In genomic region chr10:93417264-93417663, GRCh38 we compare ENCODE assay signal across 17 cellular contexts.
DNase-seq lines count a peak whose midpoint lies in the region; ATAC-seq and TF ChIP-seq lines count a peak whose summit lies in the region.
"Had no signal": no experiment of that assay in that cellular context is flagged by ENCODE, and none has a peak within 500 bp of the region (broad histone marks: within the 10 kb centered on the region; RNA-seq: fewer than 3 reads in every experiment).

No MANE protein-coding gene starts in this region.

- H3K27me3 Mint-ChIP-seq in osteocyte (ENCODE audit: unreplicated experiment) (no peaks in the 10 kb centered on the region), type B pancreatic cell (no peaks in the 10 kb centered on the region)
- H3K27me3 Mint-ChIP-seq: activated naive CD8-positive, alpha-beta T cell treated with anti-CD3 and anti-CD28 coated beads for 36 hours had no signal

- no TSS peak for BruUV-seq in HCT116 (replicated peaks; lab: Mats Ljungman, UMichigan)

- no peak overlapping the region for H2AFZ ChIP-seq in HCT116 (ENCODE audit: low read depth, low read length, poor library complexity, severe bottlenecking)
- H2AFZ ChIP-seq: hepatocyte had no signal

- CTCF ChIA-PET in HCT116 (lab: Charles Lee): no interaction called here

- peak overlapping the region; percentile 32; the same call in 1 of the 2 replicates for H3K27ac ChIP-seq in HCT116 (ENCODE audit: low read depth, low read length)
- H3K27ac ChIP-seq: BLaER1 treated with 17β-estradiol and CSF1 and Interleukin-3, amounts not matched to agents 10 nM and 100 nM; epithelial cell of prostate; hepatocyte had no signal

- ATAC-seq in HCT116 (no peak), GM19467 (IDR thresholded peaks at IDR 0.05; ENCODE audit: unreplicated experiment) (no peak)

- no peak overlapping the region for H3K4me3 ChIP-seq in HCT116 (replicated peaks in 1 of 2; ENCODE audit: low read depth in 1 of 2, low read length in 2 of 2)
- H3K4me3 ChIP-seq: BLaER1 treated with 17β-estradiol and CSF1 and Interleukin-3, amounts not matched to agents 10 nM and 100 nM; hepatocyte; lung had no signal

- no peaks in the 10 kb centered on the region for H4K20me1 ChIP-seq in HCT116 (ENCODE audit: insufficient read depth)
- H4K20me1 ChIP-seq: BLaER1 treated with 17β-estradiol and CSF1 and Interleukin-3, amounts not matched to agents 10 nM and 100 nM had no signal

- DNase-seq in HCT116 (ENCODE audit: low read depth, low spot score): no peak
- DNase-seq in NCI-H2171 treated with DMSO at 0.1 percent for 48 hours (lab: John Stamatoyannopoulos, UW): peak; percentile 80
- DNase-seq in cardiac septum (ENCODE audit: low spot score): peak; percentile 88
- no peak for DNase-seq in osteocyte (ENCODE audit: extremely low spot score, unreplicated experiment)
- no peak for DNase-seq in COLO829 (ENCODE audit: low spot score)
- no peak for DNase-seq in type B pancreatic cell (ENCODE audit: extremely low spot score, unreplicated experiment)
- no peak for DNase-seq in OCI-M1 (lab: John Stamatoyannopoulos, UW)
- DNase-seq: activated naive CD8-positive, alpha-beta T cell treated with anti-CD3 and anti-CD28 coated beads for 36 hours; KG1; NCI-H187; stimulated activated naive CD4-positive, alpha-beta T cell treated with Interleukin-2 at 50 U/mL for 16 hours had no signal

- intact Hi-C loops in HCT116 (cut with micrococcal nuclease) (no loop called here), cardiac septum (cut with DNase I) (loop anchor here (1.0 to 5.0 kb wide), 2 partner anchors 40 to 49 kb away; no protein-coding TSS in a partner anchor)

- no peak for TF ChIP-seq POLR2A in HCT116 (IDR thresholded peaks at IDR 0.05; ENCODE audit: borderline replicate concordance, extremely low read depth, insufficient read depth, insufficient read length)

- peaks cover 70% of the 10 kb centered on the region for H3K36me3 Mint-ChIP-seq in osteocyte (ENCODE audit: unreplicated experiment)
- peaks cover 15% of the 10 kb centered on the region for H3K36me3 Mint-ChIP-seq in type B pancreatic cell

- no peak for TF ChIP-seq RAD21 in HCT116 (IDR thresholded peaks at IDR 0.05; ENCODE audit: low read depth)

- H3K4me1 Mint-ChIP-seq in osteocyte (ENCODE audit: unreplicated experiment) (peaks cover 39% of the 10 kb centered on the region), type B pancreatic cell (ENCODE audit: unreplicated experiment) (peaks cover 30% of the 10 kb centered on the region)

- peaks cover 0 to 45% of the 10 kb centered on the region in 2 experiments; a peak in 2 of 4 replicates for H3K36me3 ChIP-seq in HCT116 (ENCODE audit: control insufficient read depth in 1 of 2, insufficient read depth in 2 of 2, low read length in 2 of 2)
- H3K36me3 ChIP-seq: BLaER1 treated with 17β-estradiol and CSF1 and Interleukin-3, amounts not matched to agents 10 nM and 100 nM had no signal

- peaks cover 79% of the 10 kb centered on the region for H3K79me2 ChIP-seq in HCT116 (ENCODE audit: insufficient read depth, low read length)
- H3K79me2 ChIP-seq: hepatocyte had no signal

- H3K4me3 Mint-ChIP-seq in osteocyte (ENCODE audit: unreplicated experiment) (no peak overlapping the region), type B pancreatic cell (no peak overlapping the region)
- H3K4me3 Mint-ChIP-seq: activated naive CD8-positive, alpha-beta T cell treated with anti-CD3 and anti-CD28 coated beads for 36 hours; nephron had no signal

- H3K4me2 ChIP-seq in HCT116 (ENCODE audit: low read length): 0 out of 2 replicates have a peak overlapping the region, but pooled peaks have one; percentile 49
- H3K4me2 ChIP-seq: BLaER1 treated with 17β-estradiol and CSF1 and Interleukin-3, amounts not matched to agents 10 nM and 100 nM; hepatocyte had no signal

- no peaks in the 10 kb centered on the region for H3K9me2 ChIP-seq in HCT116 (ENCODE audit: insufficient read depth)

- peaks cover 49 to 66% of the 10 kb centered on the region in 2 experiments for H3K4me1 ChIP-seq in HCT116 (ENCODE audit: control insufficient read depth in 1 of 2, insufficient read depth in 2 of 2, low read length in 2 of 2)

- no peak overlapping the region for H3K9ac ChIP-seq in HCT116 (ENCODE audit: low read length)
- H3K9ac ChIP-seq: BLaER1 treated with 17β-estradiol and CSF1 and Interleukin-3, amounts not matched to agents 10 nM and 100 nM had no signal

- RAD21 ChIA-PET in HCT116 (lab: Charles Lee; ENCODE audit: low non-redundant PET in 1 of 2, low total read pairs in 2 of 2, uncharacterized antibody in 2 of 2, unreplicated experiment in 2 of 2): no interaction called here

- no peaks in the 10 kb centered on the region for H3K9me3 Mint-ChIP-seq in osteocyte (ENCODE audit: unreplicated experiment)
- no peaks in the 10 kb centered on the region for H3K9me3 Mint-ChIP-seq in type B pancreatic cell
- H3K9me3 Mint-ChIP-seq: nephron had no signal

- POLR2A ChIA-PET in HCT116 (lab: Charles Lee): no interaction called here

- H3K27ac Mint-ChIP-seq in osteocyte (ENCODE audit: unreplicated experiment) (peak overlapping the region; percentile 67), type B pancreatic cell (no peak overlapping the region)
- H3K27ac Mint-ChIP-seq: activated naive CD8-positive, alpha-beta T cell treated with anti-CD3 and anti-CD28 coated beads for 36 hours; nephron had no signal

- TF ChIP-seq CTCF in HCT116 (IDR thresholded peaks at IDR 0.05 in 2 of 3, conservative IDR thresholded peaks at IDR 0.05 in 1 of 3; ENCODE audit: borderline replicate concordance in 1 of 3, insufficient read depth in 1 of 3, low read depth in 2 of 3, low read length in 2 of 3) (no peak), osteocyte (IDR thresholded peaks at IDR 0.05) (no peak), type B pancreatic cell (conservative IDR thresholded peaks at IDR 0.05) (no peak)

- H3K27me3 ChIP-seq in HCT116 (ENCODE audit: insufficient read depth, low read length): no peaks in the 10 kb centered on the region
- H3K27me3 ChIP-seq: hepatocyte had no signal

- no peaks in the 10 kb centered on the region for H3K9me3 ChIP-seq in HCT116 (ENCODE audit: control insufficient read depth in 1 of 2, insufficient read depth in 1 of 2, low read depth in 1 of 2, low read length in 2 of 2)
- H3K9me3 ChIP-seq: BLaER1 treated with 17β-estradiol and CSF1 and Interleukin-3, amounts not matched to agents 10 nM and 100 nM had no signal

TF ChIP-seq in HCT116, 20 proteins besides CTCF, POLR2A, EP300 and RAD21 (continues in another document):
- TF ChIP-seq ZNF274 (IDR thresholded peaks at IDR 0.05; ENCODE audit: low read depth, low read length): no peak
- TF ChIP-seq EZH2phosphoT487 (IDR thresholded peaks at IDR 0.05; ENCODE audit: borderline replicate concordance): no peak
- no peak for TF ChIP-seq TCF7L2 (IDR thresholded peaks at IDR 0.05; ENCODE audit: borderline replicate concordance, extremely low read depth, insufficient read depth, insufficient read length)
- TF ChIP-seq JUND (IDR thresholded peaks at IDR 0.05): no peak
- TF ChIP-seq ATF3 (IDR thresholded peaks at IDR 0.05): no peak
- no peak for TF ChIP-seq SRF (IDR thresholded peaks at IDR 0.05; ENCODE audit: low read depth)
- TF ChIP-seq SP1 (IDR thresholded peaks at IDR 0.05; ENCODE audit: low read depth): no peak
- TF ChIP-seq MAX (IDR thresholded peaks at IDR 0.05): no peak
- TF ChIP-seq CBX3 (IDR thresholded peaks at IDR 0.05; ENCODE audit: low read depth): no peak
- TF ChIP-seq ZBTB33 (IDR thresholded peaks at IDR 0.05; ENCODE audit: extremely low read depth, insufficient replicate concordance, low read length): no peak
- TF ChIP-seq FOSL1 (IDR thresholded peaks at IDR 0.05; ENCODE audit: low read depth): no peak
- no peak for TF ChIP-seq SIN3A (IDR thresholded peaks at IDR 0.05; ENCODE audit: low read depth)
- no peak for TF ChIP-seq CEBPB (IDR thresholded peaks at IDR 0.05; ENCODE audit: low read depth)
- TF ChIP-seq ELF1 (IDR thresholded peaks at IDR 0.05; ENCODE audit: borderline replicate concordance, low read depth): no peak
- TF ChIP-seq ZFX (IDR thresholded peaks at IDR 0.05): no peak
- no peak for TF ChIP-seq EZH2 (IDR thresholded peaks at IDR 0.05)

Comparison
In these comparisons a context has a peak if more than half of its experiments do, and no peak if none do; other contexts are left out.
1. DNase-seq: peak in NCI-H2171 treated with DMSO at 0.1 percent for 48 hours (single experiment) and cardiac septum (single experiment); none in HCT116 (single experiment), osteocyte (single experiment), COLO829 (single experiment), type B pancreatic cell (single experiment) and OCI-M1 (single experiment).